18 cellular contexts compared by ENCODE assay signal in genomic region chr2:176391020-176391419, GRCh38.
DNase-seq lines count a peak whose midpoint lies in the region; ATAC-seq and TF ChIP-seq lines count a peak whose summit lies in the region.
"Had no signal": no experiment of that assay in that cellular context is flagged by ENCODE, and none has a peak within 500 bp of the region (broad histone marks: within the 10 kb centered on the region; RNA-seq: fewer than 3 reads in every experiment).

No MANE protein-coding gene starts in this region.

- no peak for TF ChIP-seq CTCF in PC-3 (conservative IDR thresholded peaks at IDR 0.05; ENCODE audit: low read depth, low read length)

- no peaks in the 10 kb centered on the region for H3K79me2 ChIP-seq in PC-3 (ENCODE audit: low read length)

- no peak overlapping the region for H3K4me3 ChIP-seq in PC-3 (ENCODE audit: low read length)

- no peaks in the 10 kb centered on the region for H3K27me3 ChIP-seq in PC-3 (ENCODE audit: low read length)

- POLR2A ChIA-PET in PC-3 (lab: Charles Lee; ENCODE audit: unreplicated experiment) = no interaction called here

- H2AFZ ChIP-seq in PC-3 (ENCODE audit: low read length) = 0 out of 2 replicates have a peak overlapping the region, but pooled peaks have one; percentile 23

- no peak for ATAC-seq in PC-3
- peak; percentile 70 for ATAC-seq in left lobe of liver
- ATAC-seq in HG03521 (IDR thresholded peaks at IDR 0.05; ENCODE audit: unreplicated experiment) = no peak
- ATAC-seq: HCT116 had no signal

- H3K9me2 ChIP-seq in PC-3 (replicated peaks; ENCODE audit: low read length) = no peaks in the 10 kb centered on the region

- BruUV-seq in PC-3 (replicated peaks; lab: Mats Ljungman, UMichigan) = no TSS peak

- peak; percentile 56 for DNase-seq in EH (ENCODE audit: low read depth)
- DNase-seq in PC-3 = no peak
- no peak for DNase-seq in left lobe of liver (ENCODE audit: low spot score)
- no peak for DNase-seq in T-helper 1 cell
- no peak for DNase-seq in 8988T
- DNase-seq in stimulated activated CD4-positive, alpha-beta T cell treated with anti-CD3 and anti-CD28 coated beads, Interleukin-15, amount 100 ng/mL, for 24 hours = no peak
- DNase-seq: DMS79 treated with DMSO at 0.1 percent for 48 hours, KBM-7, MV-4-11, NCI-H1417, NCI-H187, NCI-H226, NCI-H524, RPMI8226, SHP77 treated with DMSO at 0.1 percent for 48 hours had no signal

- no peaks in the 10 kb centered on the region for H3K36me3 ChIP-seq in PC-3 (ENCODE audit: low read depth, low read length)

- H3K27ac ChIP-seq in PC-3 (ENCODE audit: low read length) = no peak overlapping the region
- peak overlapping the region; percentile 25 for H3K27ac ChIP-seq in temporal lobe (ENCODE audit: low read depth, low read length)

- peaks cover 11% of the 10 kb centered on the region for H3K4me1 ChIP-seq in PC-3 (ENCODE audit: insufficient read depth, low read length)

- no peak overlapping the region for H3K9ac ChIP-seq in PC-3 (ENCODE audit: low read length)

- intact Hi-C loops in PC-3 (cut with micrococcal nuclease) = no loop called here

- no peak overlapping the region for H3K4me2 ChIP-seq in PC-3 (ENCODE audit: low read length)

- H3F3A ChIP-seq in PC-3 (ENCODE audit: low read length, unreplicated experiment) = no peaks in the 10 kb centered on the region

- no peaks in the 10 kb centered on the region for H3K9me3 ChIP-seq in PC-3 (ENCODE audit: low read length)

- no peaks in the 10 kb centered on the region for H4K20me1 ChIP-seq in PC-3 (ENCODE audit: low read length)

- CTCF ChIA-PET in PC-3 (lab: Charles Lee) = no interaction called here
